ENCODE assay signal across 8 cellular contexts in the genomic region with DNA sequence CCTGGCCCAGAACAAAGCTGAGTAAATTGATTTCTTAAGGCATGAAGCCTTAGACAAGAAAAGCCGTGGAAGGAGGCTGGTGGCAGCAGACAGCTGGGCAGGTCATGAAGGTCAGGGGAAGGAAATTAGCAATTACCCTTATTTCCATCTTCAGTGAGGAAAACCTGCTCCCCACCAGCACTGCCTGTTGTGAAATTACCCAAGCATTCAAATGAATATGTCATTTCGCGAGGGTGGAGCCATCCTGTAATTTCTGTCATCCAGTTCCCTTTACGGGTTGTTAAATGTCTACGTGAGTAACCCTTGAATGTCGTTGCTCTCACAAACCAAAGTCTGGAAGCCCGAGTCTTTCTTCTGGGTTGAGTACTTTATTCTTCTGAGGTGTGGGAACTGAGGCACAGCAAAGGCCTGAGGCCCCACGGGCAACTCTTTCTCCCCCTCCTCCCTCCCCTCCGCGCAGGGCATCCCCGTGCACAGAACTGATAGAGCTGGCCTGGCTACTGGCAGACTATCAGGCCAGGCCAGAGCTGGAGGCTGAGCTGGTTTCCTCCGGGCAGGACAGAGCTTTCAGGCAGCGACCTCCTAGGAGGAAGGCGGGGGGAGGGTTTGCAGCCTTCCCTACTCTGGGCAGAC. TPM values are rescaled to one million over a fixed set of nuclear protein-coding genes. Genes with fewer than 3 reads are reported as not detected.
DNase-seq lines count a peak whose midpoint lies in the region; ATAC-seq, FAIRE-seq and TF ChIP-seq lines count a peak whose summit lies in the region.

No MANE protein-coding gene starts in this region.

- no peak for FAIRE-seq in H54 (lab: Jason Lieb, UNC)

- no peak for TF ChIP-seq POLR2A in H54 (IDR thresholded peaks at IDR 0.05; ENCODE audit: low read depth, low read length)

- no peak overlapping the region for H2BK15ac ChIP-seq in mesendoderm (replicated peaks; ENCODE audit: low read depth)

- no peaks in the 10 kb centered on the region for H3K79me1 ChIP-seq in mesendoderm (ENCODE audit: low read length)

- H3K79me2 ChIP-seq in mesendoderm (ENCODE audit: control insufficient read depth, insufficient read depth, low read length), result no peaks in the 10 kb centered on the region

- H3K23ac ChIP-seq in mesendoderm (ENCODE audit: low read length), result no peak overlapping the region

- peak overlapping the region in 9 of 11 experiments; percentile 24 to 79 (median 51); a peak in 18 of 22 replicates for H3K27ac ChIP-seq in BLaER1 treated with 17β-estradiol and CSF1 and Interleukin-3, amounts not matched to agents 10 nM and 100 nM
- peak overlapping the region in 7 of 59 donors; percentile 11 to 65 (median 35) for H3K27ac ChIP-seq in dorsolateral prefrontal cortex
- no peak overlapping the region for H3K27ac ChIP-seq in mesendoderm (ENCODE audit: low read depth, low read length)

- no peak overlapping the region for H2BK5ac ChIP-seq in mesendoderm (ENCODE audit: low read length)

- H3K56ac ChIP-seq in mesendoderm (ENCODE audit: low read length), result peak overlapping the region; percentile 65

- no peaks in the 10 kb centered on the region for H3K9me3 ChIP-seq in BLaER1 treated with 17β-estradiol and CSF1 and Interleukin-3, amounts not matched to agents 10 nM and 100 nM (replicated peaks in 1 of 11)
- H3K9me3 ChIP-seq in NT2/D1 (ENCODE audit: insufficient read depth, low read length), result no peaks in the 10 kb centered on the region

- H3K4ac ChIP-seq in mesendoderm (ENCODE audit: low read depth, low read length), result no peak overlapping the region

- no peak overlapping the region for H3K18ac ChIP-seq in mesendoderm (ENCODE audit: low read length)

- no peaks in the 10 kb centered on the region for H3K36me3 ChIP-seq in BLaER1 treated with 17β-estradiol and CSF1 and Interleukin-3, amounts not matched to agents 10 nM and 100 nM
- H3K36me3 ChIP-seq in NT2/D1 (ENCODE audit: insufficient read depth, insufficient read length, low read length) (no peaks in the 10 kb centered on the region), mesendoderm (ENCODE audit: control insufficient read depth, insufficient read depth, low read length) (no peaks in the 10 kb centered on the region)

- H3K4me2 ChIP-seq in BLaER1 treated with 17β-estradiol and CSF1 and Interleukin-3, amounts not matched to agents 10 nM and 100 nM, result peak overlapping the region; percentile 36 to 87 (median 68)
- no peak overlapping the region for H3K4me2 ChIP-seq in mesendoderm (ENCODE audit: low read length)

- DNase-seq in NT2/D1 (ENCODE audit: low read depth, low spot score), result no peak
- peak in 1 of 10 donors; percentile 39 for DNase-seq in dorsolateral prefrontal cortex
- DNase-seq in mesendoderm, result peak; percentile 81
- no peak for DNase-seq in NCI-H1048 (lab: John Stamatoyannopoulos, UW)
- no peak for DNase-seq in H54 (ENCODE audit: insufficient read length, low spot score)

- peaks cover 14 to 56% (median 42%) of the 10 kb centered on the region in 10 experiments for H3K4me1 ChIP-seq in BLaER1 treated with 17β-estradiol and CSF1 and Interleukin-3, amounts not matched to agents 10 nM and 100 nM
- H3K4me1 ChIP-seq in NT2/D1 (ENCODE audit: insufficient read depth, insufficient read length) (peaks cover 4% of the 10 kb centered on the region), mesendoderm (ENCODE audit: control insufficient read depth, low read depth, low read length) (no peaks in the 10 kb centered on the region)

- H4K20me1 ChIP-seq in BLaER1 treated with 17β-estradiol and CSF1 and Interleukin-3, amounts not matched to agents 10 nM and 100 nM, result no peaks in the 10 kb centered on the region

- H3K4me3 ChIP-seq in BLaER1 treated with 17β-estradiol and CSF1 and Interleukin-3, amounts not matched to agents 10 nM and 100 nM, result peak overlapping the region in 6 of 10 experiments; percentile 2 to 52 (median 30); a peak in 10 of 20 replicates
- H3K4me3 ChIP-seq in NT2/D1 (ENCODE audit: insufficient read length, low read depth) (peak overlapping the region; percentile 9), dorsolateral prefrontal cortex (peak overlapping the region in 35 of 59 donors; percentile 0 to 50 (median 22)), mesendoderm (ENCODE audit: low read length) (no peak overlapping the region)

- H4K8ac ChIP-seq in mesendoderm (ENCODE audit: low read depth, low read length), result no peak overlapping the region

- intact Hi-C loops in dorsolateral prefrontal cortex (cut with DNase I), result loop anchor here (2.0 to 10.0 kb wide), 6 partner anchors 34 to 829 kb away; a partner anchor contains a TSS

- ATAC-seq in GM21526 (IDR thresholded peaks at IDR 0.05; ENCODE audit: low FRiP score, unreplicated experiment) (peak; percentile 29), GM21390 (IDR thresholded peaks at IDR 0.05; ENCODE audit: unreplicated experiment) (no peak)

- H4K5ac ChIP-seq in mesendoderm (ENCODE audit: low read length), result no peak overlapping the region

- no peak overlapping the region for H2BK120ac ChIP-seq in mesendoderm (ENCODE audit: low read depth, low read length)

- peak in 13 of 56 donors; percentile 1 to 47 (median 6) for TF ChIP-seq CTCF in dorsolateral prefrontal cortex (IDR thresholded peaks at IDR 0.05 in 54 of 56, conservative IDR thresholded peaks at IDR 0.05 in 2 of 56; ENCODE audit: low read depth in 1 of 56, partially characterized antibody in 56 of 56)

- H3K27me3 ChIP-seq in BLaER1 treated with 17β-estradiol and CSF1 and Interleukin-3, amounts not matched to agents 10 nM and 100 nM, result no peaks in the 10 kb centered on the region
- H3K27me3 ChIP-seq in NT2/D1 (ENCODE audit: insufficient read depth, insufficient read length) (no peaks in the 10 kb centered on the region), dorsolateral prefrontal cortex (no peaks in the 10 kb centered on the region), mesendoderm (ENCODE audit: insufficient read depth, low read length, poor library complexity) (no peaks in the 10 kb centered on the region)

- H3K9ac ChIP-seq in BLaER1 treated with 17β-estradiol and CSF1 and Interleukin-3, amounts not matched to agents 10 nM and 100 nM, result peak overlapping the region in 8 of 11 experiments; percentile 3 to 72 (median 46); a peak in 16 of 22 replicates
- H3K9ac ChIP-seq in NT2/D1 (ENCODE audit: insufficient read length, low read depth) (peak overlapping the region; percentile 24), mesendoderm (ENCODE audit: low read length) (no peak overlapping the region)

- no peak overlapping the region for H2AK5ac ChIP-seq in mesendoderm (ENCODE audit: low read length)

- WGBS in mesendoderm (ENCODE audit: extremely low coverage, insufficient coverage, low lambda C conversion rate), result no CpG with 5 or more reads among the region's 14 CpGs

RNA-seq across cellular contexts. Expression of a gene that starts 22.0 kb away (rescaled TPM):
- 10 to 100 TPM; 30.5 to 87.1 (median 48.8) TPM for total RNA-seq in dorsolateral prefrontal cortex
- polyA plus RNA-seq in mesendoderm (2013, experiment 1 of 2), result 23.8 TPM
- 25.4 TPM for polyA plus RNA-seq in mesendoderm (2013, experiment 2 of 2)

RNA-seq across cellular contexts. Expression of a gene that starts 29.7 kb away (rescaled TPM):
- 10 to 100 TPM; 17.9 to 36.6 (median 25.8) TPM for total RNA-seq in dorsolateral prefrontal cortex
- polyA plus RNA-seq in mesendoderm (2013, experiment 1 of 2), result 39.6 TPM
- 38.6 TPM for polyA plus RNA-seq in mesendoderm (2013, experiment 2 of 2)
